Comparison of ENCODE assay signal across 7 cellular contexts in genomic region chr1:12052008-12052573, GRCh38. TPM values are rescaled to one million over a fixed set of nuclear protein-coding genes. Genes with fewer than 3 reads are reported as not detected.
DNase-seq lines count a peak whose midpoint lies in the region; ATAC-seq lines count a peak whose summit lies in the region.

No MANE protein-coding gene starts in this region.

- DNase-seq in activated CD4-positive, CD25-positive, alpha-beta regulatory T cell treated with anti-CD3 and anti-CD28 coated beads, Interleukin-2, amount 50 U/mL, for 16 hours (ENCODE audit: low read depth, low spot score): peak; percentile 41
- DNase-seq in Right ventricle myocardium inferior (ENCODE audit: missing footprints): peak; percentile 73
- DNase-seq in skeletal muscle cell (ENCODE audit: low read depth): peak; percentile 57
- DNase-seq in HuH-7.5 (ENCODE audit: low spot score): no peak

- no peak overlapping the region for H3K4me3 ChIP-seq in skeletal muscle cell (ENCODE audit: low read depth, low read length)

- ATAC-seq in GM18498 (IDR thresholded peaks at IDR 0.05; ENCODE audit: unreplicated experiment): peak; percentile 68
- peak; percentile 70 for ATAC-seq in GM21529 (IDR thresholded peaks at IDR 0.05; ENCODE audit: unreplicated experiment)
- peak; percentile 79 for ATAC-seq in HG03571 (IDR thresholded peaks at IDR 0.05; ENCODE audit: unreplicated experiment)
- ATAC-seq in Right ventricle myocardium inferior: peak; percentile 86

- intact Hi-C loops in Right ventricle myocardium inferior (cut with DNase I): no loop called here

RNA-seq across cellular contexts. Expression of gene TNFRSF8, which starts 11.0 kb away (rescaled TPM):
- total RNA-seq in Right ventricle myocardium inferior: 0.92 TPM

RNA-seq across cellular contexts. Expression of gene MIIP, which starts 32.8 kb away (rescaled TPM):
- total RNA-seq in Right ventricle myocardium inferior: 12.3 TPM
